In the genomic region with DNA sequence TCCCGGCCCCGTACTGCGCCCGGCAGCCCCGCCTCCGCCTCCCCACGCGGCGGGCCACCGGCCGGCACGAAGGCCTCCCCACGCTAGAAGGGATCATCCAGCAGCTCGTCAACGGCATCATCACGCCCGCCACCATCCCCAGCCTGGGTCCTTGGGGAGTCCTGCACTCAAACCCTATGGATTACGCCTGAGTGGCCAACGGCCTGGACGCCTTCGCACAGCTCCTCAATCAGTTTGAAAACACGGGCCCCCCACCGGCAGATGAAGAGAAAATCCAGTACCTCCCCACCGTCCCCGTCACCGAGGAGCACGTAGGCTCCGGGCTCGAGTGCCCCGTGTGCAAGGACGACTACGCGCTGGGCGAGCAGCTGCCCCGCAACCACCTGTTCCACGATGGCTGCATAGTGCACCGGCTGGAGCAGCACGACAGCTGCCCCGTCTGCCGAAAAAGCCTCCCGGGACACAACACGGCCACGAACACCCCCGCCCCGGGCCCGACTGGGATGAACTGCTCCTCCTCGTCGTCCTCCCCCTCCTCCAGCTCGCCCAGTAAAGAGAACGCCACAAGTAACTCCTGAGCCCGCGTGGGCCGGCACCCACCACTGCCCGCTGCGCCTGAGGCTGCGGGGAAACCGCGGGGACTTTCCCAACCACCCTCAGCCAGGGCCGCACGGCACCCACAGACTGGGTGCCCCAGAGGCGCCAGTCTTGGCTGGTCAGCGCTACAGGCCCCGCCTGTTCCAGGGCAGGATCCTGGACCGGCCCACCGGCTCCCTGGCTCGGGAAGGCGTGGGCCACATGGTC, we compare ENCODE assay signal across 8 cellular contexts. TPM values are rescaled to one million over a fixed set of nuclear protein-coding genes. Genes with fewer than 3 reads are reported as not detected.
A peak's percentile ranks its signal among the peaks of the same experiment; 100 is the strongest.
DNase-seq lines count a peak whose midpoint lies in the region; ATAC-seq and TF ChIP-seq lines count a peak whose summit lies in the region.

No MANE protein-coding gene starts in this region.

- peak; percentile 76 for DNase-seq in GM13976 (ENCODE audit: low spot score)
- DNase-seq in activated T-cell treated with anti-CD3 and anti-CD28 coated beads, Interleukin-2, amount 50 U/mL, for 4 hours, result peak; percentile 20
- DNase-seq in right atrium auricular region (ENCODE audit: low spot score), result no peak
- peak; percentile 11 to 23 for DNase-seq in stimulated activated CD4-positive, alpha-beta T cell treated with anti-CD3 and anti-CD28 coated beads, Interleukin-4, amount 100 ng/mL, for 4 hours
- DNase-seq in osteocyte (ENCODE audit: extremely low spot score, unreplicated experiment), result no peak
- DNase-seq in SW480 (ENCODE audit: low spot score), result no peak
- DNase-seq in foreskin melanocyte, result no peak

- peaks cover 55% of the 10 kb centered on the region for H3K27me3 Mint-ChIP-seq in activated T-cell treated with anti-CD3 and anti-CD28 coated beads, Interleukin-2, amount 50 U/mL, for 4 hours (ENCODE audit: low read depth)
- peaks cover 21% of the 10 kb centered on the region for H3K27me3 Mint-ChIP-seq in osteocyte (ENCODE audit: unreplicated experiment)

- no peaks in the 10 kb centered on the region for H3K9me3 ChIP-seq in right atrium auricular region

- peak; percentile 61 for ATAC-seq in HG03175 (IDR thresholded peaks at IDR 0.05; ENCODE audit: unreplicated experiment)
- peak; percentile 75 to 78 for ATAC-seq in activated T-cell treated with anti-CD3 and anti-CD28 coated beads, Interleukin-2, amount 50 U/mL, for 4 hours

- H3K4me3 ChIP-seq in right atrium auricular region, result peak overlapping the region; percentile 24 to 38

- H3K27ac Mint-ChIP-seq in osteocyte (ENCODE audit: unreplicated experiment), result no peak overlapping the region

- H3K4me3 Mint-ChIP-seq in activated T-cell treated with anti-CD3 and anti-CD28 coated beads, Interleukin-2, amount 50 U/mL, for 4 hours, result peak overlapping the region; percentile 76
- H3K4me3 Mint-ChIP-seq in osteocyte (ENCODE audit: unreplicated experiment), result no peak overlapping the region

- H3K4me1 ChIP-seq in right atrium auricular region, result peaks cover 0 to 25% of the 10 kb centered on the region in 2 donors

- in situ Hi-C loops in GM13976 (cut with MboI; ENCODE audit: low sequenced_read_pairs, unreplicated experiment), result no loop called here

- H3K4me1 Mint-ChIP-seq in activated T-cell treated with anti-CD3 and anti-CD28 coated beads, Interleukin-2, amount 50 U/mL, for 4 hours (ENCODE audit: low read depth), result peaks cover 14% of the 10 kb centered on the region
- H3K4me1 Mint-ChIP-seq in osteocyte (ENCODE audit: unreplicated experiment), result no peaks in the 10 kb centered on the region

- no peaks in the 10 kb centered on the region for H3K36me3 Mint-ChIP-seq in activated T-cell treated with anti-CD3 and anti-CD28 coated beads, Interleukin-2, amount 50 U/mL, for 4 hours (ENCODE audit: insufficient read depth)
- H3K36me3 Mint-ChIP-seq in osteocyte (ENCODE audit: unreplicated experiment), result no peaks in the 10 kb centered on the region

- TF ChIP-seq CTCF in GM13976 (IDR thresholded peaks at IDR 0.05; ENCODE audit: borderline replicate concordance, control extremely low read depth, extremely low read depth, insufficient read depth, missing control alignments), result no peak
- no peak for TF ChIP-seq CTCF in right atrium auricular region (IDR thresholded peaks at IDR 0.05)
- TF ChIP-seq CTCF in osteocyte (IDR thresholded peaks at IDR 0.05), result no peak

- H3K27me3 ChIP-seq in right atrium auricular region, result no peaks in the 10 kb centered on the region

- peak overlapping the region in 1 of 2 donors; percentile 35 for H3K27ac ChIP-seq in right atrium auricular region

- H3K36me3 ChIP-seq in right atrium auricular region, result no peaks in the 10 kb centered on the region

- H3K9me3 Mint-ChIP-seq in activated T-cell treated with anti-CD3 and anti-CD28 coated beads, Interleukin-2, amount 50 U/mL, for 4 hours, result no peaks in the 10 kb centered on the region
- no peaks in the 10 kb centered on the region for H3K9me3 Mint-ChIP-seq in osteocyte (ENCODE audit: unreplicated experiment)

RNA-seq across cellular contexts. Expression of a gene that starts 39.0 kb away (rescaled TPM):
- 10 to 100 TPM; 59.6 to 64.3 (median 60.2) TPM for total RNA-seq in activated T-cell treated with anti-CD3 and anti-CD28 coated beads, Interleukin-2, amount 50 U/mL, for 4 hours
- total RNA-seq in right atrium auricular region (100 to 1,000 TPM in 1 of 2 donors, 10 to 100 TPM in 1; 90.4 to 139 TPM), osteocyte (16.8 and 18.5 TPM in 2 replicates)

Comparison
In these comparisons a context has a peak if more than half of its experiments do, and no peak if none do; other contexts are left out.
1. DNase-seq: peak in GM13976 (single experiment), activated T-cell treated with anti-CD3 and anti-CD28 coated beads, Interleukin-2, amount 50 U/mL, for 4 hours (single experiment) and stimulated activated CD4-positive, alpha-beta T cell treated with anti-CD3 and anti-CD28 coated beads, Interleukin-4, amount 100 ng/mL, for 4 hours (2 of 2); none in right atrium auricular region (single experiment), osteocyte (single experiment), SW480 (single experiment) and foreskin melanocyte (single experiment).